In the genomic region with DNA sequence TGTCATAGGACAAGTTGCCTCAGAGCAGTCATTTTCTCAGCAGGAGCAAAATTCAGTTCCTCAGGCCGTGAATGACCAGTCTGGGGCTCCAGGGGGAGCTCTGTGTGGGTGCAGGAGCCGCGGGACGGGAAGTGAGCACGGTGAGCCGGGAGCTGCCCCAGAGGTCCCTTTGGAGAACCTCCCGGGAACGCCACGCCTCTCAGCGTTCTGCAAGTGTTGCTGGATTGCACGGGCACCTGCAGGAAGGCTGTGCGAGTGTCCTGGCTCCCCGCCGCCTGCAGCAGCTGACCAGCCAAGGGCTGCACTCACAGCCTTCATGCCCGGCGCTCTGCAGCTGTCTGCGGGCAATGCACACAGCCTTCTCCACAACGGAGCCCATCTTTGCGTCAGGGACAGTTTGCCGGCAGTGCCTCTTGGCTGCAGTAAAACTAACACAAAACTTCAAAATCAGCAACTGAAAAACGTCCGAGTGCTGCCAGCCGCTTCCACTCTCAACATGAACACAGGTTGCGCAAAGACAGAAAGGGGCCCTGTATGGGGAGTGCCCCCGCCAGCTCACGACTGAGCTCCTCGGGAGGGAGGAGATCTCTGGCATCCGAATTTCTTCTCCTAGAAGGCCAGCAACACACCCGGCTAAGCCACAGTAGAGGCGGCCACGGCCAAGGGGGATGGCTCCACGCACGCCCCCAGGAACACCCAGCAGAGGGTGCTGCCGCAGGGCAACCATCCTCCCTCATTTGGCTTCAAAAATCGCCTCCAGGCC, we compare ENCODE assay signal across 8 cellular contexts. TPM values are rescaled to one million over a fixed set of nuclear protein-coding genes. Genes with fewer than 3 reads are reported as not detected.
DNase-seq lines count a peak whose midpoint lies in the region; ATAC-seq and TF ChIP-seq lines count a peak whose summit lies in the region.

No MANE protein-coding gene starts in this region.

- no peaks in the 10 kb centered on the region for H3K27me3 ChIP-seq in smooth muscle cell (ENCODE audit: low read depth)

- H3K27ac Mint-ChIP-seq in brain: peak overlapping the region; percentile 38 to 91 (median 62)

- peaks cover 54% of the 10 kb centered on the region for H3K4me1 Mint-ChIP-seq in brain

- H2AFZ ChIP-seq in smooth muscle cell (ENCODE audit: low read depth): no peak overlapping the region

- ATAC-seq in HG03442 (IDR thresholded peaks at IDR 0.05; ENCODE audit: unreplicated experiment): no peak

- peak overlapping the region; percentile 9 for H3K4me2 ChIP-seq in smooth muscle cell

- no peaks in the 10 kb centered on the region for H3K36me3 ChIP-seq in smooth muscle cell (ENCODE audit: low read depth)

- no peak overlapping the region for H3K27ac ChIP-seq in smooth muscle cell (ENCODE audit: low read depth)

- no peak overlapping the region for H3K9ac ChIP-seq in smooth muscle cell (ENCODE audit: low read depth)

- in situ Hi-C loops in KBM-7 (cut with MboI; ENCODE audit: low pct_unique_long_range_greater_than_20kb, low sequenced_read_pairs): no loop called here

- no peaks in the 10 kb centered on the region for H3K27me3 Mint-ChIP-seq in brain

- DNase-seq in EH (ENCODE audit: low read depth) (peak; percentile 81), NCI-H460 (ENCODE audit: extremely low read depth, low read depth) (peak; percentile 59), iPS-NIHi11 (ENCODE audit: low spot score) (peak; percentile 82), smooth muscle cell (lab: John Stamatoyannopoulos, UW; ENCODE audit: unreplicated experiment) (peak; percentile 15), KBM-7 (no peak), mesenteric fat pad (ENCODE audit: low spot score) (no peak)

- no peaks in the 10 kb centered on the region for H3K9me3 ChIP-seq in smooth muscle cell (replicated peaks; ENCODE audit: low read depth)

- H3K9me3 Mint-ChIP-seq in brain: peaks cover 0 to 5% (median 0%) of the 10 kb centered on the region in 5 experiments

- no peaks in the 10 kb centered on the region for H3K79me2 ChIP-seq in smooth muscle cell (ENCODE audit: low read depth)

- no peaks in the 10 kb centered on the region for H3K4me1 ChIP-seq in smooth muscle cell (ENCODE audit: low read depth)

- TF ChIP-seq CTCF in brain (conservative IDR thresholded peaks at IDR 0.05) (peak; percentile 25 to 47), smooth muscle cell (IDR thresholded peaks at IDR 0.05; ENCODE audit: borderline replicate concordance, insufficient read depth, poor library complexity, severe bottlenecking) (peak; percentile 22)

- WGBS in smooth muscle cell (ENCODE audit: low lambda C conversion rate): 62% methylated on average over 35 of the region's 35 CpGs

- H4K20me1 ChIP-seq in smooth muscle cell (ENCODE audit: low read depth): peaks cover 23% of the 10 kb centered on the region

- H3K4me3 Mint-ChIP-seq in brain: peak overlapping the region in 3 of 5 experiments; percentile 13 to 49 (median 30)

- H3K4me3 ChIP-seq in smooth muscle cell: no peak overlapping the region

- H3K36me3 Mint-ChIP-seq in brain: no peaks in the 10 kb centered on the region

- H3F3A ChIP-seq in smooth muscle cell (ENCODE audit: low read depth): no peaks in the 10 kb centered on the region

RNA-seq across cellular contexts. Expression of a gene that starts 16.0 kb away (rescaled TPM):
- 78.3 and 88.5 TPM in 2 replicates for total RNA-seq in NCI-H460 (2014; rRNA removed; shearing (Covaris generic))
- polyA plus RNA-seq in NCI-H460 (2014; cell fraction: nucleus; rRNA removed): 58.9 and 222 TPM in 2 replicates
- polyA plus RNA-seq in brain (ENCODE audit: insufficient read depth, low read depth, low replicate concordance): 69.2 TPM
- total RNA-seq in smooth muscle cell: 50.2 and 60.6 TPM in 2 replicates
- 111 and 141 TPM in 2 replicates for polyA plus RNA-seq in smooth muscle cell
- 46.2 TPM for total RNA-seq in mesenteric fat pad

RNA-seq across cellular contexts. Expression of a gene that starts 16.3 kb away (rescaled TPM):
- 18.3 and 19.6 TPM in 2 replicates for total RNA-seq in NCI-H460 (2014; rRNA removed; shearing (Covaris generic))
- 146 and 154 TPM in 2 replicates for polyA plus RNA-seq in NCI-H460 (2014; cell fraction: nucleus; rRNA removed)
- polyA plus RNA-seq in brain (ENCODE audit: insufficient read depth, low read depth, low replicate concordance) (10.8 TPM), smooth muscle cell (18.6 and 23.4 TPM in 2 replicates)
- total RNA-seq in smooth muscle cell (9.5 and 9.8 TPM in 2 replicates), mesenteric fat pad (23.1 TPM)

RNA-seq across cellular contexts. Expression of a gene that starts 32.4 kb away (rescaled TPM):
- 5.2 TPM in 2 replicates for total RNA-seq in NCI-H460 (2014; rRNA removed; shearing (Covaris generic))
- 24.9 and 28.1 TPM in 2 replicates for polyA plus RNA-seq in NCI-H460 (2014; cell fraction: nucleus; rRNA removed)
- polyA plus RNA-seq in brain (ENCODE audit: insufficient read depth, low read depth, low replicate concordance) (31.5 TPM), smooth muscle cell (13.4 and 17.6 TPM in 2 replicates)
- total RNA-seq in smooth muscle cell (3.0 and 4.6 TPM in 2 replicates), mesenteric fat pad (3.4 TPM)

RNA-seq across cellular contexts. Expression of a gene that starts 40.0 kb away (rescaled TPM):
- 41.8 and 49.3 TPM in 2 replicates for total RNA-seq in NCI-H460 (2014; rRNA removed; shearing (Covaris generic))
- 118 and 138 TPM in 2 replicates for polyA plus RNA-seq in NCI-H460 (2014; cell fraction: nucleus; rRNA removed)
- polyA plus RNA-seq in brain (ENCODE audit: insufficient read depth, low read depth, low replicate concordance) (38.7 TPM), smooth muscle cell (97.1 and 98.4 TPM in 2 replicates)
- total RNA-seq in smooth muscle cell (61.4 and 61.6 TPM in 2 replicates), mesenteric fat pad (88.0 TPM)

Comparison
In these comparisons a context has a peak if more than half of its experiments do, and no peak if none do; other contexts are left out.
1. DNase-seq: peak in EH (single experiment), NCI-H460 (single experiment), iPS-NIHi11 (single experiment) and smooth muscle cell (single experiment); none in KBM-7 (single experiment) and mesenteric fat pad (single experiment).